In genomic region chr1:22234631-22235030, GRCh38 we compare ENCODE assay signal across 1 cellular context.
TF ChIP-seq lines count a peak whose summit lies in the region.

No MANE protein-coding gene starts in this region.

TF ChIP-seq in GM23338, 12 proteins besides CTCF, POLR2A, EP300 and RAD21 (continued from another document):
- no peak for TF ChIP-seq ZNF462 (CRISPR knock-in tag; IDR thresholded peaks at IDR 0.05)
